15 cellular contexts compared by ENCODE assay signal in genomic region chr12:111366075-111366474, GRCh38. TPM values are rescaled to one million over a fixed set of nuclear protein-coding genes. Genes with fewer than 3 reads are reported as not detected.
DNase-seq lines count a peak whose midpoint lies in the region; ATAC-seq, FAIRE-seq and TF ChIP-seq lines count a peak whose summit lies in the region.
"Had no signal": no experiment of that assay in that cellular context is flagged by ENCODE, and none has a peak within 500 bp of the region (broad histone marks: within the 10 kb centered on the region; RNA-seq: fewer than 3 reads in every experiment).

No MANE protein-coding gene starts in this region.

- in situ Hi-C loops in GM12878 (cut with MboI), result no loop called here

- TF ChIP-seq CTCF in left ventricle myocardium inferior (IDR thresholded peaks at IDR 0.05; ENCODE audit: borderline replicate concordance) (no peak), heart right ventricle (IDR thresholded peaks at IDR 0.05) (no peak), GM12878 (IDR thresholded peaks at IDR 0.05 in 2 of 3, conservative IDR thresholded peaks at IDR 0.05 in 1 of 3; ENCODE audit: control insufficient read depth in 2 of 3, extremely low read depth in 1 of 3, insufficient read depth in 1 of 3, low read depth in 3 of 3, low read length in 3 of 3) (no peak), neural crest cell (conservative IDR thresholded peaks at IDR 0.05) (no peak), dorsolateral prefrontal cortex (IDR thresholded peaks at IDR 0.05 in 54 of 56, conservative IDR thresholded peaks at IDR 0.05 in 2 of 56; ENCODE audit: low read depth in 1 of 56, partially characterized antibody in 56 of 56) (no peak)

- 97% methylated on average over 10 of the region's 10 CpGs for WGBS in heart right ventricle, 2 donors
- 91% methylated on average over 10 of the region's 10 CpGs for WGBS in GM12878 (ENCODE audit: insufficient coverage, insufficient replicate concordance, low lambda C conversion rate, missing lambda C conversion rate)

- H4K20me1 ChIP-seq in GM12878 (ENCODE audit: control insufficient read depth, insufficient read depth), result no peaks in the 10 kb centered on the region

- SMC1A ChIA-PET in GM12878 (lab: Charles Lee; ENCODE audit: uncharacterized antibody, unreplicated experiment), result no interaction called here

- no peak for TF ChIP-seq EP300 in GM12878 (IDR thresholded peaks at IDR 0.05; ENCODE audit: borderline replicate concordance in 1 of 2, control insufficient read depth in 1 of 2, low read depth in 2 of 2, low read length in 2 of 2)

- RAD21 ChIA-PET in GM12878 (lab: Charles Lee; ENCODE audit: unreplicated experiment), result no interaction called here

- no peak overlapping the region for H2AFZ ChIP-seq in GM12878 (ENCODE audit: control insufficient read depth, low read depth, low read length)

- H3K4me3 Mint-ChIP-seq in neural crest cell, result peak overlapping the region; percentile 91

- peaks cover 8% of the 10 kb centered on the region for H3K36me3 Mint-ChIP-seq in neural crest cell (ENCODE audit: low read depth)

- peaks cover 20% of the 10 kb centered on the region for H3K4me1 Mint-ChIP-seq in neural crest cell

- H3K79me2 ChIP-seq in GM12878 (ENCODE audit: control insufficient read depth, insufficient read depth, low read length), result no peaks in the 10 kb centered on the region

- TSS peak; percentile 56 for BruUV-seq in GM12878 (replicated peaks; lab: Mats Ljungman, UMichigan)

- no peak overlapping the region for H3K4me2 ChIP-seq in GM12878 (ENCODE audit: control insufficient read depth, insufficient read depth)

- no peak overlapping the region for H3K9ac ChIP-seq in GM12878 (ENCODE audit: control insufficient read depth, insufficient read depth, low read length)

- CTCF ChIA-PET in GM12878 (lab: Yijun Ruan, JAX), result interaction anchor here (0.6 kb wide), 1 partner anchor 681 kb away, joined by 3 read pairs; no protein-coding TSS in a partner anchor

- H3K27ac Mint-ChIP-seq in neural crest cell (ENCODE audit: unreplicated experiment), result no peak overlapping the region

- H3K36me3 ChIP-seq in left ventricle myocardium inferior, result peaks cover 26% of the 10 kb centered on the region
- peaks cover 0 to 43% (median 0%) of the 10 kb centered on the region in 9 donors for H3K36me3 ChIP-seq in heart right ventricle
- no peaks in the 10 kb centered on the region for H3K36me3 ChIP-seq in GM12878 (ENCODE audit: control insufficient read depth in 2 of 2, insufficient read depth in 2 of 2, low read length in 1 of 2)

- ATAC-seq in heart right ventricle (no peak), GM12878 (no peak)

- no peak for FAIRE-seq in GM12878 (lab: Jason Lieb, UNC)

- TF ChIP-seq RAD21 in GM12878 (IDR thresholded peaks at IDR 0.05; ENCODE audit: insufficient read depth, low read depth, low read length), result no peak

- peaks cover 83% of the 10 kb centered on the region for H3K4me1 ChIP-seq in left ventricle myocardium inferior
- H3K4me1 ChIP-seq in heart right ventricle, result peaks cover 8 to 71% (median 53%) of the 10 kb centered on the region in 9 donors
- H3K4me1 ChIP-seq in GM12878 (ENCODE audit: control insufficient read depth, insufficient read depth, low read length), result peaks cover 2% of the 10 kb centered on the region; the same call in 1 of the 2 replicates

- no peaks in the 10 kb centered on the region for H3K9me3 Mint-ChIP-seq in neural crest cell

- no peaks in the 10 kb centered on the region for H3K27me3 Mint-ChIP-seq in neural crest cell (ENCODE audit: low read depth)

- POLR2A ChIA-PET in GM12878 (lab: Charles Lee), result no interaction called here

- H3K4me3 ChIP-seq in left ventricle myocardium inferior (no peak overlapping the region), heart right ventricle (no peak overlapping the region), GM12878 (no peak overlapping the region), dorsolateral prefrontal cortex (no peak overlapping the region)

- no peaks in the 10 kb centered on the region for H3K27me3 ChIP-seq in left ventricle myocardium inferior (ENCODE audit: low read depth)
- H3K27me3 ChIP-seq in heart right ventricle, result no peaks in the 10 kb centered on the region
- no peaks in the 10 kb centered on the region for H3K27me3 ChIP-seq in GM12878 (replicated peaks in 1 of 2; ENCODE audit: control insufficient read depth in 2 of 2, insufficient read depth in 2 of 2, low read length in 1 of 2)
- H3K27me3 ChIP-seq in dorsolateral prefrontal cortex, result no peaks in the 10 kb centered on the region
- H3K27me3 ChIP-seq: BLaER1 treated with 17β-estradiol and CSF1 and Interleukin-3, amounts not matched to agents 10 nM and 100 nM had no signal

- no peak for TF ChIP-seq POLR2A in GM12878 (IDR thresholded peaks at IDR 0.05; ENCODE audit: low read depth, low read length)

- H3K27ac ChIP-seq in left ventricle myocardium inferior (replicated peaks) (peak overlapping the region; percentile 82), heart right ventricle (peak overlapping the region in 1 of 10 donors; percentile 91), GM12878 (ENCODE audit: control insufficient read depth, insufficient read depth) (no peak overlapping the region), dorsolateral prefrontal cortex (no peak overlapping the region)
- H3K27ac ChIP-seq: BLaER1 treated with 17β-estradiol and CSF1 and Interleukin-3, amounts not matched to agents 10 nM and 100 nM; HL-60 had no signal

- H3K9me3 ChIP-seq in left ventricle myocardium inferior (replicated peaks) (no peaks in the 10 kb centered on the region), heart right ventricle (no peaks in the 10 kb centered on the region), GM12878 (replicated peaks; ENCODE audit: control insufficient read depth, insufficient read depth, low read length) (no peaks in the 10 kb centered on the region)
- H3K9me3 ChIP-seq: BLaER1 treated with 17β-estradiol and CSF1 and Interleukin-3, amounts not matched to agents 10 nM and 100 nM had no signal

- DNase-seq in left ventricle myocardium inferior (no peak), heart right ventricle (no peak), GM12878 (ENCODE audit: low read depth, low spot score) (no peak), neural crest cell (ENCODE audit: low read depth, low spot score) (no peak), dorsolateral prefrontal cortex (no peak), KG1 (lab: John Stamatoyannopoulos, UW) (no peak), NCI-H1436 (lab: John Stamatoyannopoulos, UW) (no peak)
- DNase-seq: 8988T; AML-193; CD4-positive, CD25-positive, alpha-beta regulatory T cell; DMS53; GF-D8; HCEC 1CT had no signal

- intact Hi-C loops in left ventricle myocardium inferior (cut with micrococcal nuclease), result no loop called here
- intact Hi-C loops in heart right ventricle (cut with DNase I), result no loop called here
- intact Hi-C loops in GM12878 (cut with micrococcal nuclease; ENCODE audit: unreplicated experiment), result no loop called here
- intact Hi-C loops in dorsolateral prefrontal cortex (cut with DNase I), result no loop called here

TF ChIP-seq in GM12878, 131 proteins besides CTCF, POLR2A, EP300 and RAD21:
- TF ChIP-seq EED (IDR thresholded peaks at IDR 0.05; ENCODE audit: low read depth), result no peak

RNA-seq across cellular contexts. Expression of gene PHETA1, which starts 2.8 kb away (rescaled TPM):
- total RNA-seq in left ventricle myocardium inferior (29.8 TPM), heart right ventricle (10 to 100 TPM; 11.9 to 41.6 (median 18.6) TPM), GM12878 (2014; rRNA removed) (0.45 and 0.65 TPM in 2 replicates), GM12878 (2014; rRNA removed; fragmentation: Illumina TruSeq; extraction: Trizol) (0.18 and 0.28 TPM in 2 replicates), GM12878 (2021) (1.3 and 1.4 TPM in 2 replicates), neural crest cell (34.2 and 34.8 TPM in 2 replicates), dorsolateral prefrontal cortex (10 to 100 TPM in 12 of 120 experiments, 1 to 10 TPM in 108; 2.7 to 15.7 (median 7.2) TPM)
- polyA plus RNA-seq in heart right ventricle (10 to 100 TPM; 16.9 to 24.1 TPM), GM12878 (2011; rRNA removed) (0.30 and 0.79 TPM in 2 replicates), GM12878 (2014; fragmentation: Illumina TruSeq; extraction: Trizol) (0.29 TPM in 1 of 2 replicates, not detected in the other), GM12878 (2014; fragmentation: Nextera tagmentation; extraction: Ambion mirVana) (under 1 TPM in 1 of 2 experiments, not detected in 1; 0.02 TPM), GM12878 (2014; rRNA removed) (0.51 and 1.4 TPM in 2 replicates), GM12878 (2016; fragmentation: Nextera tagmentation; extraction: Ambion mirVana) (1 to 10 TPM in 1 of 2 experiments, under 1 TPM in 1; 0.59 to 1.1 TPM)
- total RNA-seq in GM12878 (2013; cell fraction: nucleolus; rRNA removed), result 1.8 and 3.4 TPM in 2 replicates
- 0.21 TPM for polyA plus RNA-seq in GM12878 (2011; ENCODE audit: low read depth)
- 1.0 and 1.8 TPM in 2 replicates for polyA plus RNA-seq in GM12878 (2011; cell fraction: cytosol; rRNA removed)
- polyA plus RNA-seq in GM12878 (2011; cell fraction: nucleus; rRNA removed), result 2.5 and 3.0 TPM in 2 replicates
- 1.0 and 1.3 TPM in 2 replicates for polyA plus RNA-seq in GM12878 (2012)
- 0.51 and 1.3 TPM in 2 replicates for polyA minus RNA-seq in GM12878 (2011; rRNA and poly(A)+ RNA removed)
- 0.53 and 0.73 TPM in 2 replicates for polyA minus RNA-seq in GM12878 (2011; cell fraction: cytosol; rRNA and poly(A)+ RNA removed)
- polyA minus RNA-seq in GM12878 (2011; cell fraction: nucleus; rRNA and poly(A)+ RNA removed), result 0.60 and 1.3 TPM in 2 replicates

RNA-seq across cellular contexts. Expression of gene SH2B3, which starts 39.6 kb away (rescaled TPM):
- total RNA-seq in left ventricle myocardium inferior, result 50.5 TPM
- total RNA-seq in heart right ventricle, result 10 to 100 TPM; 29.8 to 61.4 (median 39.0) TPM
- 10 to 100 TPM in 1 of 2 donors, 1 to 10 TPM in 1; 9.9 to 11.5 TPM for polyA plus RNA-seq in heart right ventricle
- 28.3 and 28.4 TPM in 2 replicates for total RNA-seq in GM12878 (2013; cell fraction: nucleolus; rRNA removed)
- total RNA-seq in GM12878 (2014; rRNA removed), result 32.3 and 32.5 TPM in 2 replicates
- total RNA-seq in GM12878 (2014; rRNA removed; fragmentation: Illumina TruSeq; extraction: Trizol), result 25.3 and 27.6 TPM in 2 replicates
- 43.2 and 46.4 TPM in 2 replicates for total RNA-seq in GM12878 (2021)
- 18.6 TPM for polyA plus RNA-seq in GM12878 (2011; ENCODE audit: low read depth)
- 15.0 and 19.1 TPM in 2 replicates for polyA plus RNA-seq in GM12878 (2011; rRNA removed)
- 19.4 and 21.7 TPM in 2 replicates for polyA plus RNA-seq in GM12878 (2011; cell fraction: cytosol; rRNA removed)
- 18.9 and 27.2 TPM in 2 replicates for polyA plus RNA-seq in GM12878 (2011; cell fraction: nucleus; rRNA removed)
- polyA plus RNA-seq in GM12878 (2012), result 18.0 and 25.3 TPM in 2 replicates
- 35.6 and 38.3 TPM in 2 replicates for polyA plus RNA-seq in GM12878 (2014; fragmentation: Illumina TruSeq; extraction: Trizol)
- 1 to 10 TPM; 5.8 to 8.5 TPM for polyA plus RNA-seq in GM12878 (2014; fragmentation: Nextera tagmentation; extraction: Ambion mirVana)
- 28.1 and 31.0 TPM in 2 replicates for polyA plus RNA-seq in GM12878 (2014; rRNA removed)
- 10 to 100 TPM in 1 of 2 experiments, 1 to 10 TPM in 1; 9.1 to 11.9 TPM for polyA plus RNA-seq in GM12878 (2016; fragmentation: Nextera tagmentation; extraction: Ambion mirVana)
- 15.0 and 18.0 TPM in 2 replicates for polyA minus RNA-seq in GM12878 (2011; rRNA and poly(A)+ RNA removed)
- polyA minus RNA-seq in GM12878 (2011; cell fraction: cytosol; rRNA and poly(A)+ RNA removed), result 11.4 and 13.1 TPM in 2 replicates
- polyA minus RNA-seq in GM12878 (2011; cell fraction: nucleus; rRNA and poly(A)+ RNA removed), result 4.8 and 11.5 TPM in 2 replicates
- total RNA-seq in neural crest cell, result 11.3 and 11.8 TPM in 2 replicates
- total RNA-seq in dorsolateral prefrontal cortex, result 10 to 100 TPM in 116 of 120 experiments, 1 to 10 TPM in 4; 8.5 to 28.7 (median 14.8) TPM
